In the genomic region with DNA sequence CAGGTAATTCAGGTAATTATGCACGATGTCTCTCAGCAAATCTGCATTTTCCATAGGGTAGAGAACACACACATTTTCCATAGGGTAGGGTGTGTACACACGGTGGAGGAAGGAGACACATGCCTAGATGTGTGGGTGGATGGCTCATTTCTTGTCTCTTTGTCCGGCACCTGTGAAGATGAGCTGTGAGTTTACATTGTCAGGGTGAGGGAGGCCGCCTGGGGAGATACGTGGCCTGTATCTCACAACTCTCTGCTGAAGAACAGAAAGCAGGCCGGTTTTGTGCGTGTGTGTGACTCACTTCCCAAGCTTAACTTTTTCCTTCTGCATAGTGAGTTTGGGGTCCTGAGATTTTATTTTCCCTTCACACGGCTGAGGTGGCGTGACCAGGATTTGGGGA, we compare ENCODE assay signal across 13 cellular contexts.
DNase-seq lines count a peak whose midpoint lies in the region; ATAC-seq and TF ChIP-seq lines count a peak whose summit lies in the region.
"Had no signal": no experiment of that assay in that cellular context is flagged by ENCODE, and none has a peak within 500 bp of the region (broad histone marks: within the 10 kb centered on the region; RNA-seq: fewer than 3 reads in every experiment).

No MANE protein-coding gene starts in this region.

- CTCF ChIA-PET in activated naive CD4-positive, alpha-beta T cell treated with anti-CD3 and anti-CD28 coated beads for 36 hours (lab: Charles Lee): interaction anchor here (0.9 to 2.6 kb wide), 5 partner anchors 60 to 267 kb away, joined by 3 to 14 read pairs (median 3); a partner anchor contains a TSS
- CTCF ChIA-PET in RWPE1 (lab: Yijun Ruan, JAX): interaction anchor here (0.8 to 2.0 kb wide), 4 partner anchors 30 to 259 kb away, joined by 3 to 7 read pairs (median 5); no protein-coding TSS in a partner anchor

- ATAC-seq in esophagus mucosa (peak; percentile 6), HG03342 (IDR thresholded peaks at IDR 0.05; ENCODE audit: unreplicated experiment) (no peak), GM21528 (IDR thresholded peaks at IDR 0.05; ENCODE audit: low FRiP score, unreplicated experiment) (no peak)
- no peak for ATAC-seq in stimulated activated memory B cell treated with anti-CD40 and anti-IgM and Interleukin-4, amounts not matched to agents 10 μg/mL and 1 μg/mL and 100 μg/mL, for 72 hours

- intact Hi-C loops in activated naive CD4-positive, alpha-beta T cell treated with anti-CD3 and anti-CD28 coated beads for 36 hours (cut with micrococcal nuclease): loop anchor here (1.0 kb wide), 1 partner anchor 30 kb away; no protein-coding TSS in a partner anchor

- H3K36me3 Mint-ChIP-seq in activated naive CD4-positive, alpha-beta T cell treated with anti-CD3 and anti-CD28 coated beads for 36 hours (ENCODE audit: low read depth): peaks cover 18% of the 10 kb centered on the region
- H3K36me3 Mint-ChIP-seq in stimulated activated memory B cell treated with anti-CD40 and anti-IgM and Interleukin-4, amounts not matched to agents 10 μg/mL and 1 μg/mL and 100 μg/mL, for 72 hours: peaks cover 49% of the 10 kb centered on the region

- H3K4me3 Mint-ChIP-seq in activated naive CD4-positive, alpha-beta T cell treated with anti-CD3 and anti-CD28 coated beads for 36 hours: no peak overlapping the region
- H3K4me3 Mint-ChIP-seq in stimulated activated memory B cell treated with anti-CD40 and anti-IgM and Interleukin-4, amounts not matched to agents 10 μg/mL and 1 μg/mL and 100 μg/mL, for 72 hours: no peak overlapping the region

- no peak for TF ChIP-seq CTCF in RWPE1 (conservative IDR thresholded peaks at IDR 0.05; ENCODE audit: low read depth)

- H3K27me3 Mint-ChIP-seq in activated naive CD4-positive, alpha-beta T cell treated with anti-CD3 and anti-CD28 coated beads for 36 hours (ENCODE audit: low read depth): no peaks in the 10 kb centered on the region
- H3K27me3 Mint-ChIP-seq in stimulated activated memory B cell treated with anti-CD40 and anti-IgM and Interleukin-4, amounts not matched to agents 10 μg/mL and 1 μg/mL and 100 μg/mL, for 72 hours: no peaks in the 10 kb centered on the region

- H3K9me3 Mint-ChIP-seq in activated naive CD4-positive, alpha-beta T cell treated with anti-CD3 and anti-CD28 coated beads for 36 hours: no peaks in the 10 kb centered on the region
- no peaks in the 10 kb centered on the region for H3K9me3 Mint-ChIP-seq in stimulated activated memory B cell treated with anti-CD40 and anti-IgM and Interleukin-4, amounts not matched to agents 10 μg/mL and 1 μg/mL and 100 μg/mL, for 72 hours

- POLR2A ChIA-PET in RWPE1 (lab: Yijun Ruan, JAX; ENCODE audit: low non-redundant PET): no interaction called here

- peak overlapping the region; percentile 55 for H3K27ac Mint-ChIP-seq in activated naive CD4-positive, alpha-beta T cell treated with anti-CD3 and anti-CD28 coated beads for 36 hours
- H3K27ac Mint-ChIP-seq in stimulated activated memory B cell treated with anti-CD40 and anti-IgM and Interleukin-4, amounts not matched to agents 10 μg/mL and 1 μg/mL and 100 μg/mL, for 72 hours: peak overlapping the region; percentile 71

- peaks cover 36% of the 10 kb centered on the region for H3K4me1 Mint-ChIP-seq in activated naive CD4-positive, alpha-beta T cell treated with anti-CD3 and anti-CD28 coated beads for 36 hours (ENCODE audit: low read depth)
- peaks cover 15% of the 10 kb centered on the region for H3K4me1 Mint-ChIP-seq in stimulated activated memory B cell treated with anti-CD40 and anti-IgM and Interleukin-4, amounts not matched to agents 10 μg/mL and 1 μg/mL and 100 μg/mL, for 72 hours

- no peak overlapping the region for H3K27ac ChIP-seq in RWPE1
- H3K27ac ChIP-seq: WERI-Rb-1 had no signal

- peak; percentile 29 for DNase-seq in activated naive CD4-positive, alpha-beta T cell treated with anti-CD3 and anti-CD28 coated beads for 36 hours
- DNase-seq in activated naive CD4-positive, alpha-beta T cell treated with anti-CD3 and anti-CD28 coated beads, Interleukin-2, amount 50 U/mL, for 16 hours: no peak
- DNase-seq in RWPE1 (ENCODE audit: low spot score) (peak; percentile 25), NCI-H2107 (lab: John Stamatoyannopoulos, UW) (no peak)
- DNase-seq: dorsolateral prefrontal cortex, MG63, SW 1271, uterus, WERI-Rb-1 had no signal

Comparison
In these comparisons a context has a peak if more than half of its experiments do, and no peak if none do; other contexts are left out.
1. DNase-seq: peak in activated naive CD4-positive, alpha-beta T cell treated with anti-CD3 and anti-CD28 coated beads for 36 hours (single experiment) and RWPE1 (single experiment); none in activated naive CD4-positive, alpha-beta T cell treated with anti-CD3 and anti-CD28 coated beads, Interleukin-2, amount 50 U/mL, for 16 hours (single experiment) and NCI-H2107 (single experiment).